Comparison of ENCODE assay signal across 1 cellular context in the genomic region with DNA sequence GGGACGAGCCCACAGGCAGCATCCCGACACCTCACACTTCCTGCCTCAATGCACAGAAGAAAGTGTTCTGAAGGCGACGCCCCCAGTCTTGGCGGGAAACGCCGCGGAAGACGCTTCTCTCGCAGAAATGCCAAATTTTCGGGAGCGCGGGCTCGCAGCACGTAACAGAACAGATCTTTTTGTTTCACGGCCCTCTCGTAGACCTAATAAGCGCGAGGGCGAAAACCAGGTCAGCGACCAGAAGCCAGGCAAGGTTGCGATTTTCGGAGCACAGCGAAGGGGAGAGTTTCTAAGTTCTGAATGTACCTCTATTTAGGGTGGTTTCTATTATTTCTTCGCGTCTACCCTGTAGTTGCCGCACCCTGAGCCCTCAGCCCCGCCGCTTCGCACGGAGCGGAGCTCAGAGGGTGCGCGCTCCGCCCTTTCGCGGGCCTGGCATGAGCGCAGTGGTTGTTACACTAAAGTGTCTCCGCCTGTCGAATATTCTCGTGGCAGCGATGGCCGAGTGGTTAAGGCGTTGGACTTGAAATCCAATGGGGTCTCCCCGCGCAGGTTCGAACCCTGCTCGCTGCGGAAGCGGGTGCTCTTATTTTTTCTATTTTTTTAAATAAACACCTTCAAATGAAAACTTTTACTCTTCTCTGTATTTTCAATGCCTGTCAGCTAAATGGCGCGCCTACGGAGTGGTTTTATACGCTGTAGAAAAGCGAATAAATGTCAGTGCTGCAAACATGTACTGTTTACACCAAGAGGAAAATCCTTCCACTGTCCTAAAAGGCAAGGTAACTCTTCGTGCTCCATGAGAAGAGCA.
A peak's percentile ranks its signal among the peaks of the same experiment; 100 is the strongest.
TF ChIP-seq lines count a peak whose summit lies in the region.

No MANE protein-coding gene starts in this region.

TF ChIP-seq in HepG2, 621 proteins besides CTCF, POLR2A, EP300 and RAD21 (continued from another document and continues in another):
- TF ChIP-seq, protein P1, sequence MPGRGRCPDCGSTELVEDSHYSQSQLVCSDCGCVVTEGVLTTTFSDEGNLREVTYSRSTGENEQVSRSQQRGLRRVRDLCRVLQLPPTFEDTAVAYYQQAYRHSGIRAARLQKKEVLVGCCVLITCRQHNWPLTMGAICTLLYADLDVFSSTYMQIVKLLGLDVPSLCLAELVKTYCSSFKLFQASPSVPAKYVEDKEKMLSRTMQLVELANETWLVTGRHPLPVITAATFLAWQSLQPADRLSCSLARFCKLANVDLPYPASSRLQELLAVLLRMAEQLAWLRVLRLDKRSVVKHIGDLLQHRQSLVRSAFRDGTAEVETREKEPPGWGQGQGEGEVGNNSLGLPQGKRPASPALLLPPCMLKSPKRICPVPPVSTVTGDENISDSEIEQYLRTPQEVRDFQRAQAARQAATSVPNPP (CRISPR knock-in tag; IDR thresholded peaks at IDR 0.05): peak; percentile 54; the same call in 1 of the 2 replicates
- TF ChIP-seq NBN (conservative IDR thresholded peaks at IDR 0.05) (no peak), ZNF367 (CRISPR knock-in tag; IDR thresholded peaks at IDR 0.05; ENCODE audit: borderline replicate concordance) (no peak), MZF1 (CRISPR knock-in tag; IDR thresholded peaks at IDR 0.05; ENCODE audit: borderline replicate concordance) (no peak), PBX2 (CRISPR knock-in tag; IDR thresholded peaks at IDR 0.05) (no peak), ZNF510 (CRISPR knock-in tag; IDR thresholded peaks at IDR 0.05; ENCODE audit: low read depth) (no peak), ZNF383 (CRISPR knock-in tag; IDR thresholded peaks at IDR 0.05; ENCODE audit: borderline replicate concordance) (no peak), IRF1 (CRISPR knock-in tag; IDR thresholded peaks at IDR 0.05; ENCODE audit: low read depth) (no peak), FOXK2 (IDR thresholded peaks at IDR 0.05) (no peak), ETV6 (CRISPR knock-in tag; conservative IDR thresholded peaks at IDR 0.05) (peak; percentile 64; the same call in 1 of the 2 replicates), ZNF264 (CRISPR knock-in tag; IDR thresholded peaks at IDR 0.05) (peak; percentile 43), ZSCAN21 (CRISPR knock-in tag; IDR thresholded peaks at IDR 0.05; ENCODE audit: borderline replicate concordance) (peak; percentile 40; the same call in 1 of the 2 replicates), SALL1 (CRISPR knock-in tag; IDR thresholded peaks at IDR 0.05) (peak; percentile 77), KDM3A (CRISPR knock-in tag; IDR thresholded peaks at IDR 0.05; ENCODE audit: low read depth) (peak; percentile 78; the same call in 1 of the 2 replicates), BORCS8-MEF2B (CRISPR knock-in tag; IDR thresholded peaks at IDR 0.05) (peak; percentile 78), ZNF678 (CRISPR knock-in tag; IDR thresholded peaks at IDR 0.05) (0 out of 2 replicates have a peak, but pooled peaks have one; percentile 22), ZNF780A (CRISPR knock-in tag; IDR thresholded peaks at IDR 0.05) (peak; percentile 63; the same call in 1 of the 2 replicates), ZNF616 (CRISPR knock-in tag; IDR thresholded peaks at IDR 0.05; ENCODE audit: low read depth) (no peak), ZNF619 (CRISPR knock-in tag; IDR thresholded peaks at IDR 0.05) (peak; percentile 75; the same call in 1 of the 2 replicates), SOX6 (IDR thresholded peaks at IDR 0.05) (no peak), SOX6 (CRISPR knock-in tag; IDR thresholded peaks at IDR 0.05) (peak; percentile 59), SIX4 (CRISPR knock-in tag; IDR thresholded peaks at IDR 0.05) (no peak), HNRNPH1 (optimal IDR thresholded peaks at IDR 0.05; ENCODE audit: low read depth, low read length) (no peak), ZBTB49 (CRISPR knock-in tag; IDR thresholded peaks at IDR 0.05; ENCODE audit: borderline replicate concordance) (no peak), THYN1 (CRISPR knock-in tag; IDR thresholded peaks at IDR 0.05; ENCODE audit: borderline replicate concordance, low read depth) (no peak), HOXA9 (CRISPR knock-in tag; IDR thresholded peaks at IDR 0.05; ENCODE audit: borderline replicate concordance) (peak; percentile 62; the same call in 1 of the 2 replicates), NFATC3 (CRISPR knock-in tag; IDR thresholded peaks at IDR 0.05) (no peak), REXO4 (CRISPR knock-in tag; IDR thresholded peaks at IDR 0.05; ENCODE audit: borderline replicate concordance) (no peak), ATM (IDR thresholded peaks at IDR 0.05; ENCODE audit: borderline replicate concordance) (no peak), FOXK1 (CRISPR knock-in tag; IDR thresholded peaks at IDR 0.05; ENCODE audit: borderline replicate concordance, low read depth) (peak; percentile 72; the same call in 1 of the 2 replicates), NFIB (CRISPR knock-in tag; IDR thresholded peaks at IDR 0.05; ENCODE audit: borderline replicate concordance) (no peak), ZNF770 (CRISPR knock-in tag; IDR thresholded peaks at IDR 0.05) (no peak)
- TF ChIP-seq, protein P2, sequence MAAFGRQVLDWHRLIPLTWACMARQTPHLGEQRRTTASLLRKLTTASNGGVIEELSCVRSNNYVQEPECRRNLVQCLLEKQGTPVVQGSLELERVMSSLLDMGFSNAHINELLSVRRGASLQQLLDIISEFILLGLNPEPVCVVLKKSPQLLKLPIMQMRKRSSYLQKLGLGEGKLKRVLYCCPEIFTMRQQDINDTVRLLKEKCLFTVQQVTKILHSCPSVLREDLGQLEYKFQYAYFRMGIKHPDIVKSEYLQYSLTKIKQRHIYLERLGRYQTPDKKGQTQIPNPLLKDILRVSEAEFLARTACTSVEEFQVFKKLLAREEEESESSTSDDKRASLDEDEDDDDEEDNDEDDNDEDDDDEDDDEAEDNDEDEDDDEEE (CRISPR knock-in tag; IDR thresholded peaks at IDR 0.05): peak; percentile 86
- TF ChIP-seq, protein P3, sequence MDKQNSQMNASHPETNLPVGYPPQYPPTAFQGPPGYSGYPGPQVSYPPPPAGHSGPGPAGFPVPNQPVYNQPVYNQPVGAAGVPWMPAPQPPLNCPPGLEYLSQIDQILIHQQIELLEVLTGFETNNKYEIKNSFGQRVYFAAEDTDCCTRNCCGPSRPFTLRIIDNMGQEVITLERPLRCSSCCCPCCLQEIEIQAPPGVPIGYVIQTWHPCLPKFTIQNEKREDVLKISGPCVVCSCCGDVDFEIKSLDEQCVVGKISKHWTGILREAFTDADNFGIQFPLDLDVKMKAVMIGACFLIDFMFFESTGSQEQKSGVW (CRISPR knock-in tag; IDR thresholded peaks at IDR 0.05; ENCODE audit: borderline replicate concordance): 0 out of 2 replicates have a peak, but pooled peaks have one; percentile 59
- TF ChIP-seq, protein P4, sequence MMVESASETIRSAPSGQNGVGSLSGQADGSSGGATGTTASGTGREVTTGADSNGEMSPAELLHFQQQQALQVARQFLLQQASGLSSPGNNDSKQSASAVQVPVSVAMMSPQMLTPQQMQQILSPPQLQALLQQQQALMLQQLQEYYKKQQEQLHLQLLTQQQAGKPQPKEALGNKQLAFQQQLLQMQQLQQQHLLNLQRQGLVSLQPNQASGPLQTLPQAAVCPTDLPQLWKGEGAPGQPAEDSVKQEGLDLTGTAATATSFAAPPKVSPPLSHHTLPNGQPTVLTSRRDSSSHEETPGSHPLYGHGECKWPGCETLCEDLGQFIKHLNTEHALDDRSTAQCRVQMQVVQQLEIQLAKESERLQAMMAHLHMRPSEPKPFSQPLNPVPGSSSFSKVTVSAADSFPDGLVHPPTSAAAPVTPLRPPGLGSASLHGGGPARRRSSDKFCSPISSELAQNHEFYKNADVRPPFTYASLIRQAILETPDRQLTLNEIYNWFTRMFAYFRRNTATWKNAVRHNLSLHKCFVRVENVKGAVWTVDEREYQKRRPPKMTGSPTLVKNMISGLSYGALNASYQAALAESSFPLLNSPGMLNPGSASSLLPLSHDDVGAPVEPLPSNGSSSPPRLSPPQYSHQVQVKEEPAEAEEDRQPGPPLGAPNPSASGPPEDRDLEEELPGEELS (CRISPR knock-in tag; IDR thresholded peaks at IDR 0.05): no peak
- TF ChIP-seq, protein P5, sequence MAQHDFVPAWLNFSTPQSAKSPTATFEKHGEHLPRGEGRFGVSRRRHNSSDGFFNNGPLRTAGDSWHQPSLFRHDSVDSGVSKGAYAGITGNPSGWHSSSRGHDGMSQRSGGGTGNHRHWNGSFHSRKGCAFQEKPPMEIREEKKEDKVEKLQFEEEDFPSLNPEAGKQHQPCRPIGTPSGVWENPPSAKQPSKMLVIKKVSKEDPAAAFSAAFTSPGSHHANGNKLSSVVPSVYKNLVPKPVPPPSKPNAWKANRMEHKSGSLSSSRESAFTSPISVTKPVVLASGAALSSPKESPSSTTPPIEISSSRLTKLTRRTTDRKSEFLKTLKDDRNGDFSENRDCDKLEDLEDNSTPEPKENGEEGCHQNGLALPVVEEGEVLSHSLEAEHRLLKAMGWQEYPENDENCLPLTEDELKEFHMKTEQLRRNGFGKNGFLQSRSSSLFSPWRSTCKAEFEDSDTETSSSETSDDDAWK (CRISPR knock-in tag; IDR thresholded peaks at IDR 0.05): no peak
- TF ChIP-seq, protein P6, sequence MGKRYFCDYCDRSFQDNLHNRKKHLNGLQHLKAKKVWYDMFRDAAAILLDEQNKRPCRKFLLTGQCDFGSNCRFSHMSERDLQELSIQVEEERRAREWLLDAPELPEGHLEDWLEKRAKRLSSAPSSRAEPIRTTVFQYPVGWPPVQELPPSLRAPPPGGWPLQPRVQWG (CRISPR knock-in tag; IDR thresholded peaks at IDR 0.05; ENCODE audit: borderline replicate concordance, low read depth): no peak
- TF ChIP-seq, protein P7, sequence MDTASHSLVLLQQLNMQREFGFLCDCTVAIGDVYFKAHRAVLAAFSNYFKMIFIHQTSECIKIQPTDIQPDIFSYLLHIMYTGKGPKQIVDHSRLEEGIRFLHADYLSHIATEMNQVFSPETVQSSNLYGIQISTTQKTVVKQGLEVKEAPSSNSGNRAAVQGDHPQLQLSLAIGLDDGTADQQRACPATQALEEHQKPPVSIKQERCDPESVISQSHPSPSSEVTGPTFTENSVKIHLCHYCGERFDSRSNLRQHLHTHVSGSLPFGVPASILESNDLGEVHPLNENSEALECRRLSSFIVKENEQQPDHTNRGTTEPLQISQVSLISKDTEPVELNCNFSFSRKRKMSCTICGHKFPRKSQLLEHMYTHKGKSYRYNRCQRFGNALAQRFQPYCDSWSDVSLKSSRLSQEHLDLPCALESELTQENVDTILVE (CRISPR knock-in tag; IDR thresholded peaks at IDR 0.05): peak; percentile 82
- TF ChIP-seq, protein P8, sequence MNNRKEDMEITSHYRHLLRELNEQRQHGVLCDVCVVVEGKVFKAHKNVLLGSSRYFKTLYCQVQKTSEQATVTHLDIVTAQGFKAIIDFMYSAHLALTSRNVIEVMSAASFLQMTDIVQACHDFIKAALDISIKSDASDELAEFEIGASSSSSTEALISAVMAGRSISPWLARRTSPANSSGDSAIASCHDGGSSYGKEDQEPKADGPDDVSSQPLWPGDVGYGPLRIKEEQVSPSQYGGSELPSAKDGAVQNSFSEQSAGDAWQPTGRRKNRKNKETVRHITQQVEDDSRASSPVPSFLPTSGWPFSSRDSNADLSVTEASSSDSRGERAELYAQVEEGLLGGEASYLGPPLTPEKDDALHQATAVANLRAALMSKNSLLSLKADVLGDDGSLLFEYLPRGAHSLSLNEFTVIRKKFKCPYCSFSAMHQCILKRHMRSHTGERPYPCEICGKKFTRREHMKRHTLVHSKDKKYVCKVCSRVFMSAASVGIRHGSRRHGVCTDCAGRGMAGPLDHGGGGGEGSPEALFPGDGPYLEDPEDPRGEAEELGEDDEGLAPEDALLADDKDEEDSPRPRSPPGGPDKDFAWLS (CRISPR knock-in tag; IDR thresholded peaks at IDR 0.05; ENCODE audit: borderline replicate concordance): no peak
